ENCODE assay signal across 22 cellular contexts in genomic region chr5:72443883-72444282, GRCh38.
"Had no signal": no experiment of that assay in that cellular context is flagged by ENCODE, and none has a peak within 500 bp of the region (broad histone marks: within the 10 kb centered on the region; RNA-seq: fewer than 3 reads in every experiment).

No MANE protein-coding gene starts in this region.

- H3K27ac ChIP-seq: spleen, testis, uterus had no signal

- H3K36me3 ChIP-seq: uterus had no signal

- H3K27me3 ChIP-seq: esophagus muscularis mucosa, spleen, testis, uterus had no signal

- ATAC-seq: activated CD8-positive, alpha-beta T cell treated with anti-CD3 and anti-CD28 coated beads for 36 hours; activated naive CD8-positive, alpha-beta T cell treated with anti-CD3 and anti-CD28 coated beads, Interleukin-2, amount 50 U/mL, for 24 hours; activated T-cell treated with anti-CD3 and anti-CD28 coated beads, Interleukin-2, amount 50 U/mL, for 4 hours; left ventricle myocardium superior; T-cell had no signal

- H3K27ac Mint-ChIP-seq: activated B cell treated with CpG ODN at 0.5 μM for 24 hours; activated CD8-positive, alpha-beta T cell treated with anti-CD3 and anti-CD28 coated beads for 36 hours; activated naive CD4-positive, alpha-beta T cell treated with anti-CD3 and anti-CD28 coated beads, Interleukin-2, amount 50 U/mL, for 24 hours; activated naive CD8-positive, alpha-beta T cell treated with anti-CD3 and anti-CD28 coated beads, Interleukin-2, amount 50 U/mL, for 24 hours; activated T-helper 2 cell treated with anti-CD3 and anti-CD28 coated beads, Interferon-gamma antibody, Interleukin-2, Interleukin-4, amounts not matched to agents 10 μg/mL and 5 μg/mL and 100 μg/mL, durations not matched to agents 14 hours and 24 hours and 36 hours; nephron; progenitor cell of endocrine pancreas; T-cell had no signal

- DNase-seq: activated B cell treated with CpG ODN at 0.5 μM for 24 hours; activated CD4-positive, alpha-beta T cell treated with anti-CD3 and anti-CD28 coated beads, Interleukin-2, amount 50 U/mL, for 1 hour; activated CD8-positive, alpha-beta T cell treated with anti-CD3 and anti-CD28 coated beads for 36 hours; activated naive CD8-positive, alpha-beta T cell treated with anti-CD3 and anti-CD28 coated beads, Interleukin-2, amount 50 U/mL, for 24 hours; activated T-cell treated with anti-CD3 and anti-CD28 coated beads, Interleukin-2, amount 50 U/mL, for 4 hours; amygdala; caudate nucleus; dermis blood vessel endothelial cell; effector CD4-positive, alpha-beta T cell; foreskin melanocyte; left ventricle myocardium superior; spleen; stimulated activated naive CD4-positive, alpha-beta T cell treated with Interleukin-2 at 50 U/mL for 16 hours; T-cell; testis; trophoblast cell; uterus had no signal

- H3K27me3 Mint-ChIP-seq: activated B cell treated with CpG ODN at 0.5 μM for 24 hours, progenitor cell of endocrine pancreas had no signal

- H3K9me3 ChIP-seq: esophagus muscularis mucosa, spleen, testis, uterus had no signal

- H3K9me3 Mint-ChIP-seq: activated B cell treated with CpG ODN at 0.5 μM for 24 hours; activated CD8-positive, alpha-beta T cell treated with anti-CD3 and anti-CD28 coated beads for 36 hours; activated naive CD4-positive, alpha-beta T cell treated with anti-CD3 and anti-CD28 coated beads, Interleukin-2, amount 50 U/mL, for 24 hours; activated naive CD8-positive, alpha-beta T cell treated with anti-CD3 and anti-CD28 coated beads, Interleukin-2, amount 50 U/mL, for 24 hours; activated T-cell treated with anti-CD3 and anti-CD28 coated beads, Interleukin-2, amount 50 U/mL, for 4 hours; activated T-helper 2 cell treated with anti-CD3 and anti-CD28 coated beads, Interferon-gamma antibody, Interleukin-2, Interleukin-4, amounts not matched to agents 10 μg/mL and 5 μg/mL and 100 μg/mL, durations not matched to agents 14 hours and 24 hours and 36 hours; nephron; T-cell had no signal

- H3K36me3 Mint-ChIP-seq: activated naive CD4-positive, alpha-beta T cell treated with anti-CD3 and anti-CD28 coated beads, Interleukin-2, amount 50 U/mL, for 24 hours; T-cell had no signal

- H3K4me3 ChIP-seq: esophagus muscularis mucosa, spleen, testis, uterus had no signal

- H3K4me3 Mint-ChIP-seq: activated B cell treated with CpG ODN at 0.5 μM for 24 hours; activated CD8-positive, alpha-beta T cell treated with anti-CD3 and anti-CD28 coated beads for 36 hours; activated naive CD4-positive, alpha-beta T cell treated with anti-CD3 and anti-CD28 coated beads, Interleukin-2, amount 50 U/mL, for 24 hours; activated naive CD8-positive, alpha-beta T cell treated with anti-CD3 and anti-CD28 coated beads, Interleukin-2, amount 50 U/mL, for 24 hours; activated T-cell treated with anti-CD3 and anti-CD28 coated beads, Interleukin-2, amount 50 U/mL, for 4 hours; nephron; T-cell had no signal

- H3K4me1 Mint-ChIP-seq: activated B cell treated with CpG ODN at 0.5 μM for 24 hours; activated naive CD4-positive, alpha-beta T cell treated with anti-CD3 and anti-CD28 coated beads, Interleukin-2, amount 50 U/mL, for 24 hours; activated naive CD8-positive, alpha-beta T cell treated with anti-CD3 and anti-CD28 coated beads, Interleukin-2, amount 50 U/mL, for 24 hours; T-cell had no signal
